14 cellular contexts compared by ENCODE assay signal in genomic region chr4:113050361-113050760, GRCh38.
DNase-seq lines count a peak whose midpoint lies in the region.
"Had no signal": no experiment of that assay in that cellular context is flagged by ENCODE, and none has a peak within 500 bp of the region (broad histone marks: within the 10 kb centered on the region; RNA-seq: fewer than 3 reads in every experiment).

No MANE protein-coding gene starts in this region.

- H3K4me1 ChIP-seq in HAP-1 (peaks cover 24% of the 10 kb centered on the region), neuron (ENCODE audit: insufficient read depth, low read length) (peaks cover 23% of the 10 kb centered on the region)

- H3K4me3 ChIP-seq in HAP-1 = no peak overlapping the region
- peak overlapping the region; percentile 65 for H3K4me3 ChIP-seq in neuron (ENCODE audit: low read length)
- H3K4me3 ChIP-seq: smooth muscle cell, tibial artery had no signal

- DNase-seq in HAP-1 (ENCODE audit: low spot score in 2 of 2) = peak; percentile 35
- peak; percentile 32 for DNase-seq in NCI-H748 treated with DMSO at 0.1 percent for 48 hours (lab: John Stamatoyannopoulos, UW)
- peak; percentile 60 for DNase-seq in globus pallidus (ENCODE audit: low spot score)
- DNase-seq in SW480 (ENCODE audit: low spot score) = no peak
- no peak for DNase-seq in COLO829 (ENCODE audit: low spot score)
- DNase-seq in Kasumi-1 (lab: John Stamatoyannopoulos, UW) = no peak
- DNase-seq: activated naive CD4-positive, alpha-beta T cell treated with Interleukin-2 at 50 U/mL for 16 hours; activated T-cell treated with anti-CD3 and anti-CD28 coated beads for 4 hours; heart right ventricle; kidney glomerular epithelial cell; NCI-H2107; tibial artery had no signal

- no peaks in the 10 kb centered on the region for H3K9me3 ChIP-seq in HAP-1
- H3K9me3 ChIP-seq in neuron (ENCODE audit: low read length) = no peaks in the 10 kb centered on the region
- H3K9me3 ChIP-seq: heart right ventricle, tibial artery had no signal

- H3K27me3 ChIP-seq in HAP-1 (ENCODE audit: low read depth) (no peaks in the 10 kb centered on the region), neuron (ENCODE audit: insufficient read depth, low read length) (no peaks in the 10 kb centered on the region)
- H3K27me3 ChIP-seq: heart right ventricle, tibial artery had no signal

- H2AFZ ChIP-seq in neuron (ENCODE audit: low read depth, low read length) = peak overlapping the region; percentile 78

- H3K36me3 ChIP-seq in HAP-1 (replicated peaks) = no peaks in the 10 kb centered on the region
- no peaks in the 10 kb centered on the region for H3K36me3 ChIP-seq in neuron (ENCODE audit: insufficient read depth, low read length)
- H3K36me3 ChIP-seq: heart right ventricle, tibial artery had no signal

- in situ Hi-C loops in HAP-1 (cut with MboI; ENCODE audit: low sequenced_read_pairs) = no loop called here

Comparison
In these comparisons a context has a peak if more than half of its experiments do, and no peak if none do; other contexts are left out.
1. DNase-seq: peak in HAP-1 (2 of 2), NCI-H748 treated with DMSO at 0.1 percent for 48 hours (single experiment) and globus pallidus (single experiment); none in SW480 (single experiment), COLO829 (single experiment) and Kasumi-1 (0 of 2).